ENCODE assay signal across 9 cellular contexts in the genomic region with DNA sequence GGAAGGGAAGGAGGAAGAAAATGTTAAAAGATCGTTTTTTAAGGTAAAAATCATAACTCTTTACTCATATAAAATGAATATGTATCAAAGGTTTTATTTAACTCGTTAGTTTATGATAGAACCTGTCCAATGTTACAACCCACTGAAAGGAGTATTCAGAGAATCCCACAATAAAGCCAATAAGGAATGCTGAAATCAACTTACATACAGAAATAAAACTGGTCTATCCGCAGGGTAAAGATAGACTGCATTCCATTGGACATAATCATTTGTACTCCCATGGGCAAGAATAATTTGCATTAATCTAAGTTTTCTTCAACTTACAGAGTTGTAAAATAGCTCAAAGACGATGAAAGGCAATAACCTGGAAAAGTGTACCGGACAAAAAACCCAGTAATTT. TPM values are rescaled to one million over a fixed set of nuclear protein-coding genes. Genes with fewer than 3 reads are reported as not detected.
A peak's percentile ranks its signal among the peaks of the same experiment; 100 is the strongest.
DNase-seq lines count a peak whose midpoint lies in the region; ATAC-seq and TF ChIP-seq lines count a peak whose summit lies in the region.
"Had no signal": no experiment of that assay in that cellular context is flagged by ENCODE, and none has a peak within 500 bp of the region (broad histone marks: within the 10 kb centered on the region; RNA-seq: fewer than 3 reads in every experiment).

No MANE protein-coding gene starts in this region.

- H3K27ac Mint-ChIP-seq in Calu3 (ENCODE audit: unreplicated experiment): peak overlapping the region; percentile 90
- no peak overlapping the region for H3K27ac Mint-ChIP-seq in stimulated activated effector memory CD8-positive, alpha-beta T cell treated with anti-CD3 and anti-CD28 coated beads, Interleukin-12 subunit alpha, Interleukin-12 subunit beta, amount 100 ng/mL, for 72 hours

- H3K4me1 ChIP-seq in KMS-11 (ENCODE audit: low read depth, poor library complexity, severe bottlenecking): peaks cover 22% of the 10 kb centered on the region
- peaks cover 22% of the 10 kb centered on the region for H3K4me1 ChIP-seq in mesodermal cell (ENCODE audit: control insufficient read depth, insufficient read depth, low read length, poor library complexity, severe bottlenecking)
- no peaks in the 10 kb centered on the region for H3K4me1 ChIP-seq in aorta (ENCODE audit: control insufficient read depth in 1 of 2, insufficient read depth in 2 of 2, low read length in 2 of 2)

- peak overlapping the region; percentile 70 for H3K4me2 ChIP-seq in KMS-11

- DNase-seq in Calu3: no peak
- DNase-seq in astrocyte of the spinal cord (ENCODE audit: low read depth, low spot score): peak; percentile 80
- no peak for DNase-seq in stimulated activated effector memory CD8-positive, alpha-beta T cell treated with anti-CD3 and anti-CD28 coated beads, Interleukin-12 subunit alpha, Interleukin-12 subunit beta, amount 100 ng/mL, for 72 hours (ENCODE audit: low spot score in 2 of 2)
- DNase-seq in C1 segment of cervical spinal cord (lab: John Stamatoyannopoulos, UW): no peak
- no peak for DNase-seq in aorta

- H3K27me3 ChIP-seq in KMS-11 (ENCODE audit: insufficient read depth, low read depth): peaks cover 5% of the 10 kb centered on the region; the same call in 1 of the 2 replicates
- H3K27me3 ChIP-seq in aorta (ENCODE audit: control insufficient read depth in 1 of 2, insufficient read depth in 2 of 2, low read length in 1 of 2): no peaks in the 10 kb centered on the region

- intact Hi-C loops in Calu3 (cut with micrococcal nuclease; ENCODE audit: unreplicated experiment) (loop anchor here (2.0 to 5.0 kb wide), 5 partner anchors 102 to 458 kb away; a partner anchor contains a TSS), aorta (cut with DNase I) (loop anchor here (5.0 to 10.0 kb wide), 4 partner anchors 178 to 456 kb away; a partner anchor contains a TSS)

- no peaks in the 10 kb centered on the region for H4K20me1 ChIP-seq in KMS-11 (ENCODE audit: insufficient read depth)

- H3K4me3 ChIP-seq in KMS-11 (IDR thresholded peaks at IDR 0.05; ENCODE audit: insufficient read depth, low read depth, low read length): no peak overlapping the region
- no peak overlapping the region for H3K4me3 ChIP-seq in astrocyte of the spinal cord (ENCODE audit: low read depth, low read length)
- H3K4me3 ChIP-seq in mesodermal cell (ENCODE audit: extremely low read depth, insufficient read depth, low read length, poor library complexity, severe bottlenecking): no peak overlapping the region
- no peak overlapping the region for H3K4me3 ChIP-seq in aorta (ENCODE audit: low read length in 2 of 2)

- peak overlapping the region; percentile 61 for H3K4me3 Mint-ChIP-seq in Calu3 (ENCODE audit: low read depth, unreplicated experiment)
- no peak overlapping the region for H3K4me3 Mint-ChIP-seq in stimulated activated effector memory CD8-positive, alpha-beta T cell treated with anti-CD3 and anti-CD28 coated beads, Interleukin-12 subunit alpha, Interleukin-12 subunit beta, amount 100 ng/mL, for 72 hours

- no TSS peak for BruUV-seq in Calu3 (replicated peaks; lab: Mats Ljungman, UMichigan)

- in situ Hi-C loops in astrocyte of the spinal cord (cut with HindIII; ENCODE audit: low sequenced_read_pairs): no loop called here

- no peak overlapping the region; the same call in 1 of the 2 replicates for H2AFZ ChIP-seq in KMS-11 (ENCODE audit: low read depth)

- H3K9me3 ChIP-seq in mesodermal cell (ENCODE audit: control insufficient read depth, low read length): peaks cover 21% of the 10 kb centered on the region
- no peaks in the 10 kb centered on the region for H3K9me3 ChIP-seq in aorta (ENCODE audit: control insufficient read depth, low read length)

- H3K27ac ChIP-seq in KMS-11 (peak overlapping the region; percentile 56), mesodermal cell (ENCODE audit: low read depth, low read length, severe bottlenecking) (peak overlapping the region; percentile 99), aorta (ENCODE audit: low read depth in 1 of 2, low read length in 2 of 2) (no peak overlapping the region)

- peaks cover 35% of the 10 kb centered on the region for H3K4me1 Mint-ChIP-seq in Calu3 (ENCODE audit: low read depth, unreplicated experiment)
- H3K4me1 Mint-ChIP-seq in stimulated activated effector memory CD8-positive, alpha-beta T cell treated with anti-CD3 and anti-CD28 coated beads, Interleukin-12 subunit alpha, Interleukin-12 subunit beta, amount 100 ng/mL, for 72 hours: peaks cover 16% of the 10 kb centered on the region

- peaks cover 9% of the 10 kb centered on the region for H3K9me3 Mint-ChIP-seq in Calu3 (ENCODE audit: low read depth, unreplicated experiment)
- no peaks in the 10 kb centered on the region for H3K9me3 Mint-ChIP-seq in stimulated activated effector memory CD8-positive, alpha-beta T cell treated with anti-CD3 and anti-CD28 coated beads, Interleukin-12 subunit alpha, Interleukin-12 subunit beta, amount 100 ng/mL, for 72 hours

- TF ChIP-seq CTCF in Calu3 (IDR thresholded peaks at IDR 0.05; ENCODE audit: unreplicated experiment) (no peak), KMS-11 (conservative IDR thresholded peaks at IDR 0.05; ENCODE audit: low read depth, low read length) (no peak), astrocyte of the spinal cord (IDR thresholded peaks at IDR 0.05; ENCODE audit: low read depth, low read length) (no peak)

- H3K36me3 ChIP-seq in KMS-11 (ENCODE audit: insufficient read depth): no peaks in the 10 kb centered on the region
- H3K36me3 ChIP-seq in mesodermal cell (ENCODE audit: control insufficient read depth, insufficient read depth, low read length): no peaks in the 10 kb centered on the region
- H3K36me3 ChIP-seq in aorta (ENCODE audit: control insufficient read depth in 1 of 2, insufficient read depth in 2 of 2, low read length in 1 of 2): no peaks in the 10 kb centered on the region

- ATAC-seq in stimulated activated effector memory CD8-positive, alpha-beta T cell treated with anti-CD3 and anti-CD28 coated beads, Interleukin-12 subunit alpha, Interleukin-12 subunit beta, amount 100 ng/mL, for 72 hours: no peak
- no peak for ATAC-seq in aorta (ENCODE audit: low FRiP score)
- no peak for ATAC-seq in HG03354 (IDR thresholded peaks at IDR 0.05; ENCODE audit: poor library complexity, severe bottlenecking, unreplicated experiment)

- CTCF ChIA-PET in Calu3 (lab: Charles Lee): interaction anchor here (0.6 to 1.3 kb wide), 6 partner anchors 11 to 177 kb away, joined by 3 to 7 read pairs (median 5); no protein-coding TSS in a partner anchor

- H3K36me3 Mint-ChIP-seq in Calu3 (ENCODE audit: insufficient read depth, unreplicated experiment): peaks cover 22% of the 10 kb centered on the region
- no peaks in the 10 kb centered on the region for H3K36me3 Mint-ChIP-seq in stimulated activated effector memory CD8-positive, alpha-beta T cell treated with anti-CD3 and anti-CD28 coated beads, Interleukin-12 subunit alpha, Interleukin-12 subunit beta, amount 100 ng/mL, for 72 hours

- H3K9ac ChIP-seq in KMS-11: peak overlapping the region; percentile 41; the same call in 1 of the 2 replicates

- peaks cover 22% of the 10 kb centered on the region for H3K27me3 Mint-ChIP-seq in Calu3 (ENCODE audit: unreplicated experiment)

- no peaks in the 10 kb centered on the region for H3K79me2 ChIP-seq in KMS-11 (ENCODE audit: insufficient read depth, low read depth)

- WGBS in mesodermal cell (ENCODE audit: insufficient coverage in 2 of 2), 2 experiments: 80% methylated on average over 1 to 2 of the region's 5 CpGs
- WGBS in aorta, 2 donors: 41 to 50% methylated on average over 5 of the region's 5 CpGs

RNA-seq across cellular contexts. Expression of a gene that starts 17.9 kb away (rescaled TPM):
- total RNA-seq in Calu3 (2022) (1.7 and 3.1 TPM in 2 replicates), aorta (1 to 10 TPM in 1 of 2 donors, under 1 TPM in 1; 0.16 to 1.8 TPM)
- 3.1 TPM for polyA plus RNA-seq in mesodermal cell (2013, experiment 1 of 2)
- polyA plus RNA-seq in mesodermal cell (2013, experiment 2 of 2): 2.4 TPM
- under 1 TPM; 0.13 to 0.77 TPM for polyA plus RNA-seq in aorta

RNA-seq across cellular contexts. Expression of a gene that starts 42.7 kb away (rescaled TPM):
- not detected in 2 replicates for total RNA-seq in Calu3 (2022)
- polyA plus RNA-seq in mesodermal cell (2013, experiment 1 of 2): 84.8 TPM
- 56.7 TPM for polyA plus RNA-seq in mesodermal cell (2013, experiment 2 of 2)
- total RNA-seq in aorta: 10 to 100 TPM; 38.2 to 97.5 TPM
- 1 to 10 TPM; 1.5 to 3.6 TPM for polyA plus RNA-seq in aorta
- total RNA-seq: NCI-H460 had no signal

Comparison
In these comparisons a context has a peak if more than half of its experiments do, and no peak if none do; other contexts are left out.
1. H3K27ac ChIP-seq: peak in KMS-11 (single experiment) and mesodermal cell (single experiment); none in aorta (0 of 2).
2. RNA of a gene that starts 42.7 kb away (total RNA-seq): 38.2 to 97.5 TPM in aorta; not detected in Calu3; every median in the first group is over 10 times any median in the second.